28 cellular contexts compared by ENCODE assay signal in the genomic region with DNA sequence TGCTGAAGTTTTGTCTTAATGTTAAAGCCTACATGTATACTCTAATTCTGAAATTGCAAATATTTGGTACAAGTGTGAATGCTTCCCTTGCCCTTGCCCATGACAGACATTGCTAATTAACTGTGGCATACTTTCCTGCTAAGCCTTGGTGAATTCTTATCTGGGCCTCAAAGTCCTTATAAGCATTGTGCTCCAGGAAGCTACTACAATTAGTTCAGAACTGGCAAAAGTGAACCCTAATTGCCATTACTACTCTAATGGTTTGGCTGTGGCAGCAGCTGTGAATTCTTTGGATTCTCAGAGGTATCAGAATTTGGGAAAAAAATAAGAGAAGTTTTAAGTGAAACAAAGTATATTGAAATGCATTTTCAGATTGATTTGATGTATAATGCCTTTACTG.
"Had no signal": no experiment of that assay in that cellular context is flagged by ENCODE, and none has a peak within 500 bp of the region (broad histone marks: within the 10 kb centered on the region; RNA-seq: fewer than 3 reads in every experiment).

No MANE protein-coding gene starts in this region.

- DNase-seq: hypothalamus; immature natural killer cell; kidney; left ventricle myocardium inferior; midbrain; mucosa of descending colon; naive thymus-derived CD4-positive, alpha-beta T cell; nucleus accumbens; pancreas; posterior cingulate gyrus; psoas muscle; right lobe of liver; stimulated activated CD4-positive, alpha-beta T cell treated with anti-CD3 and anti-CD28 coated beads, Interleukin-12 subunit alpha, Interleukin-12 subunit beta, amount 100 ng/mL, for 4 hours; stimulated activated CD4-positive, alpha-beta T cell treated with anti-CD3 and anti-CD28 coated beads, Interleukin-15, amount 100 ng/mL, for 24 hours; stimulated activated CD4-positive, alpha-beta T cell treated with anti-CD3 and anti-CD28 coated beads, Interleukin-2, amount 100 ng/mL, for 24 hours; stimulated activated CD4-positive, alpha-beta T cell treated with anti-CD3 and anti-CD28 coated beads, Interleukin-4, amount 100 ng/mL, for 1 hour; stimulated activated naive B cell treated with anti-CD40 and anti-IgM and Interleukin-4, amounts not matched to agents 10 μg/mL and 1 μg/mL and 100 μg/mL, for 72 hours; stimulated activated naive CD8-positive, alpha-beta T cell treated with anti-CD3 and anti-CD28 coated beads, Interleukin-15, Interleukin-2, amounts not matched to agents 100 U/mL and 50 U/mL, for 24 hours; stomach; testis; thyroid gland; transverse colon; upper lobe of left lung had no signal

- ATAC-seq: mucosa of descending colon; naive thymus-derived CD4-positive, alpha-beta T cell; natural killer cell treated with Interleukin-12 subunit alpha and Interleukin-12 subunit beta and Interleukin-15 and Interleukin-18, amount 100 ng/mL, for 72 hours; pancreas; psoas muscle; right lobe of liver; stimulated activated naive B cell treated with anti-CD40 and anti-IgM and Interleukin-4, amounts not matched to agents 10 μg/mL and 1 μg/mL and 100 μg/mL, for 72 hours; stimulated activated naive CD8-positive, alpha-beta T cell treated with anti-CD3 and anti-CD28 coated beads, Interleukin-15, Interleukin-2, amounts not matched to agents 100 U/mL and 50 U/mL, for 24 hours had no signal

- H3K27ac ChIP-seq: left ventricle myocardium inferior, pancreas, psoas muscle, right atrium auricular region, right lobe of liver, stomach, testis, thyroid gland, transverse colon, upper lobe of left lung, vagina had no signal

- H3K27me3 Mint-ChIP-seq: naive thymus-derived CD4-positive, alpha-beta T cell; natural killer cell treated with Interleukin-12 subunit alpha and Interleukin-12 subunit beta and Interleukin-15 and Interleukin-18, amount 100 ng/mL, for 72 hours; stimulated activated naive B cell treated with anti-CD40 and anti-IgM and Interleukin-4, amounts not matched to agents 10 μg/mL and 1 μg/mL and 100 μg/mL, for 72 hours had no signal

- FAIRE-seq: islet of Langerhans, kidney, pancreas had no signal

- H3K27me3 ChIP-seq: pancreas, right atrium auricular region, right lobe of liver, stomach, testis, thyroid gland, transverse colon, upper lobe of left lung, vagina had no signal

- H3K27ac Mint-ChIP-seq: immature natural killer cell; natural killer cell treated with Interleukin-12 subunit alpha and Interleukin-12 subunit beta and Interleukin-15 and Interleukin-18, amount 100 ng/mL, for 72 hours; stimulated activated naive B cell treated with anti-CD40 and anti-IgM and Interleukin-4, amounts not matched to agents 10 μg/mL and 1 μg/mL and 100 μg/mL, for 72 hours had no signal

- H3K4me3 ChIP-seq: left ventricle myocardium inferior, lung, mucosa of descending colon, pancreas, psoas muscle, right atrium auricular region, right lobe of liver, stomach, testis, thyroid gland, transverse colon, upper lobe of left lung, vagina had no signal

- H3K9me3 ChIP-seq: left ventricle myocardium inferior, mucosa of descending colon, pancreas, psoas muscle, right atrium auricular region, right lobe of liver, stomach, testis, thyroid gland, transverse colon, upper lobe of left lung, vagina had no signal

- H3K9me3 Mint-ChIP-seq: immature natural killer cell; natural killer cell treated with Interleukin-12 subunit alpha and Interleukin-12 subunit beta and Interleukin-15 and Interleukin-18, amount 100 ng/mL, for 72 hours; stimulated activated naive B cell treated with anti-CD40 and anti-IgM and Interleukin-4, amounts not matched to agents 10 μg/mL and 1 μg/mL and 100 μg/mL, for 72 hours had no signal

- H3K4me1 Mint-ChIP-seq: stimulated activated naive B cell treated with anti-CD40 and anti-IgM and Interleukin-4, amounts not matched to agents 10 μg/mL and 1 μg/mL and 100 μg/mL, for 72 hours had no signal

- H3K4me3 Mint-ChIP-seq: immature natural killer cell; naive thymus-derived CD4-positive, alpha-beta T cell; natural killer cell treated with Interleukin-12 subunit alpha and Interleukin-12 subunit beta and Interleukin-15 and Interleukin-18, amount 100 ng/mL, for 72 hours; stimulated activated naive B cell treated with anti-CD40 and anti-IgM and Interleukin-4, amounts not matched to agents 10 μg/mL and 1 μg/mL and 100 μg/mL, for 72 hours had no signal

- H3K4me1 ChIP-seq: left ventricle myocardium inferior, psoas muscle, right atrium auricular region, right lobe of liver, testis, vagina had no signal
